Comparison of ENCODE assay signal across 19 cellular contexts in the genomic region with DNA sequence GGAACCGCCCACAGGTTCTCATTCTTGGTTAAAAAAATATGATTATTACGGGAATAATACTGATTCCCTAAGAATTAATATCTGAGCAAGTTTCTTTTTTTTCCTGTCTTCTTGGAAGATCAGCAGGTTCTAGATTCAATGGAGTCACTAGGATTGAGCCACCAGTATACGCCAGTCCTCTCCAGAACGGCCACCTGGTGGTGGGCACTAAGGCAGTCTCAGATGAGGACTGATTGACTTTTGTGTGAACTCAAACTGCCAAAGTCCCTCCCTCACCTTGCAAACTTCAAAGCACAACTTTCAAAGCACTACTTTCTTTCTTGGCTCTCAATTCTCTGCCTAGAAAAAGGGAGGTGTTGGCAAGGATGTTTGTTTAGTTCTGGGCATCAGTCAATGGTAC. TPM values are rescaled to one million over a fixed set of nuclear protein-coding genes. Genes with fewer than 3 reads are reported as not detected.
DNase-seq lines count a peak whose midpoint lies in the region; ATAC-seq, FAIRE-seq and TF ChIP-seq lines count a peak whose summit lies in the region.
"Had no signal": no experiment of that assay in that cellular context is flagged by ENCODE, and none has a peak within 500 bp of the region (broad histone marks: within the 10 kb centered on the region; RNA-seq: fewer than 3 reads in every experiment).

No MANE protein-coding gene starts in this region.

- H3K36me3 ChIP-seq in SK-N-SH (replicated peaks in 1 of 2; ENCODE audit: control insufficient read depth in 1 of 2, insufficient read depth in 2 of 2, low read length in 1 of 2) (no peaks in the 10 kb centered on the region), MM.1S (replicated peaks; ENCODE audit: insufficient read depth, low read length) (no peaks in the 10 kb centered on the region), small intestine (ENCODE audit: control insufficient read depth in 2 of 2, insufficient read depth in 2 of 2, low read length in 2 of 2) (no peaks in the 10 kb centered on the region)
- H3K36me3 ChIP-seq: BLaER1 had no signal

- no peaks in the 10 kb centered on the region for H4K20me1 ChIP-seq in SK-N-SH (ENCODE audit: insufficient read depth)
- no peaks in the 10 kb centered on the region for H4K20me1 ChIP-seq in MM.1S (ENCODE audit: insufficient read depth, low read length)
- H4K20me1 ChIP-seq: BLaER1 had no signal

- TF ChIP-seq EP300 in SK-N-SH (IDR thresholded peaks at IDR 0.05; ENCODE audit: borderline replicate concordance in 1 of 2, low read depth in 1 of 2, low read length in 1 of 2): no peak

- WGBS in SK-N-SH (ENCODE audit: low lambda C conversion rate): 95% methylated on average over 4 of the region's 4 CpGs
- 86 to 94% (median 90%) methylated on average over 4 of the region's 4 CpGs for WGBS in small intestine, 3 donors

- peaks cover 5% of the 10 kb centered on the region for H3K4me1 Mint-ChIP-seq in progenitor cell of endocrine pancreas (ENCODE audit: low read depth)

- no peaks in the 10 kb centered on the region for H3K9me2 ChIP-seq in SK-N-SH
- H3K9me2 ChIP-seq in MM.1S (replicated peaks; ENCODE audit: insufficient read depth, low read length): no peaks in the 10 kb centered on the region

- H3K4me2 ChIP-seq in SK-N-SH (no peak overlapping the region), MM.1S (ENCODE audit: low read depth, low read length) (peak overlapping the region; percentile 21; the same call in 1 of the 2 replicates)
- H3K4me2 ChIP-seq: BLaER1 had no signal

- no peak overlapping the region for H3K27ac ChIP-seq in SK-N-SH (ENCODE audit: low read depth in 2 of 2, low read length in 1 of 2)
- peak overlapping the region; percentile 41; the same call in 1 of the 2 replicates for H3K27ac ChIP-seq in MM.1S (ENCODE audit: low read length)
- no peak overlapping the region for H3K27ac ChIP-seq in coronary artery
- H3K27ac ChIP-seq in small intestine (ENCODE audit: low read depth in 1 of 2, low read length in 1 of 2): no peak overlapping the region
- H3K27ac ChIP-seq: BLaER1 had no signal

- no peak for DNase-seq in SK-N-SH
- DNase-seq in MM.1S: peak; percentile 36
- peak; percentile 21 for DNase-seq in coronary artery (ENCODE audit: low spot score)
- DNase-seq in progenitor cell of endocrine pancreas (ENCODE audit: low spot score, unreplicated experiment): no peak
- no peak for DNase-seq in small intestine
- DNase-seq: 8988T; CD8-positive, alpha-beta T cell; GDM1; NCI-H1092; NCI-H146; NCI-H2081 treated with DMSO at 0.1 percent for 48 hours; NCI-H2227 treated with DMSO at 0.1 percent for 48 hours; NCI-H524; SHP77 had no signal

- no peaks in the 10 kb centered on the region for H3K9me3 Mint-ChIP-seq in progenitor cell of endocrine pancreas (ENCODE audit: low read depth)
- H3K9me3 Mint-ChIP-seq: CD8-positive, alpha-beta T cell had no signal

- ATAC-seq in SK-N-SH treated with all-trans-retinoic acid at 6 μM for 48 hours (no peak), GM18858 (IDR thresholded peaks at IDR 0.05; ENCODE audit: unreplicated experiment) (no peak), GM19328 (IDR thresholded peaks at IDR 0.05; ENCODE audit: unreplicated experiment) (no peak)
- ATAC-seq: CD8-positive, alpha-beta T cell had no signal

- no peaks in the 10 kb centered on the region for H3K36me3 Mint-ChIP-seq in progenitor cell of endocrine pancreas (ENCODE audit: insufficient read depth)
- H3K36me3 Mint-ChIP-seq: CD8-positive, alpha-beta T cell had no signal

- POLR2A ChIA-PET in SK-N-SH (lab: Yijun Ruan, JAX): no interaction called here

- H3K4me1 ChIP-seq in SK-N-SH (ENCODE audit: control insufficient read depth in 1 of 2, insufficient read depth in 2 of 2, low read depth in 1 of 2, low read length in 1 of 2): peaks cover 6 to 20% of the 10 kb centered on the region in 2 experiments
- peaks cover 43% of the 10 kb centered on the region for H3K4me1 ChIP-seq in MM.1S (ENCODE audit: low read length)
- no peaks in the 10 kb centered on the region for H3K4me1 ChIP-seq in small intestine (ENCODE audit: control insufficient read depth in 2 of 2, insufficient read depth in 1 of 2, low read depth in 1 of 2, low read length in 1 of 2)

- H3F3A ChIP-seq in SK-N-SH (replicated peaks; ENCODE audit: insufficient read depth) (no peaks in the 10 kb centered on the region), MM.1S (ENCODE audit: insufficient read depth, low read length) (peaks cover 10% of the 10 kb centered on the region)

- H2AFZ ChIP-seq in SK-N-SH (ENCODE audit: low read depth) (no peak overlapping the region), MM.1S (ENCODE audit: low read length) (0 out of 2 replicates have a peak overlapping the region, but pooled peaks have one; percentile 23)

- TF ChIP-seq RAD21 in SK-N-SH (IDR thresholded peaks at IDR 0.05; ENCODE audit: low read length): no peak

- H3K9me3 ChIP-seq in SK-N-SH (no peaks in the 10 kb centered on the region), MM.1S (replicated peaks; ENCODE audit: insufficient read depth, low read length) (no peaks in the 10 kb centered on the region), small intestine (ENCODE audit: control insufficient read depth, low read depth) (no peaks in the 10 kb centered on the region)
- H3K9me3 ChIP-seq: BLaER1 had no signal

- H3K27me3 ChIP-seq in SK-N-SH (ENCODE audit: insufficient read depth) (no peaks in the 10 kb centered on the region), MM.1S (replicated peaks; ENCODE audit: insufficient read depth, low read length) (no peaks in the 10 kb centered on the region), small intestine (ENCODE audit: control insufficient read depth in 2 of 2, insufficient read depth in 2 of 2, low read length in 2 of 2) (no peaks in the 10 kb centered on the region)
- H3K27me3 ChIP-seq: BLaER1 had no signal

- H3K27me3 Mint-ChIP-seq in progenitor cell of endocrine pancreas: peaks cover 20% of the 10 kb centered on the region

- FAIRE-seq in small intestine (lab: Jason Lieb, UNC): no peak
- FAIRE-seq: GM12892 had no signal

- no peak overlapping the region for H3K9ac ChIP-seq in SK-N-SH
- no peak overlapping the region for H3K9ac ChIP-seq in MM.1S (ENCODE audit: low read length)
- H3K9ac ChIP-seq: BLaER1 had no signal

- no peak overlapping the region for H3K4me3 Mint-ChIP-seq in progenitor cell of endocrine pancreas (ENCODE audit: low read depth)
- H3K4me3 Mint-ChIP-seq: CD8-positive, alpha-beta T cell had no signal

- CTCF ChIA-PET in SK-N-SH (lab: Yijun Ruan, JAX): interaction anchor here (1.2 kb wide), 1 partner anchor 343 kb away, joined by 4 read pairs; no protein-coding TSS in a partner anchor

- no peak overlapping the region for H3K27ac Mint-ChIP-seq in progenitor cell of endocrine pancreas
- H3K27ac Mint-ChIP-seq: CD8-positive, alpha-beta T cell had no signal

- H3K4me3 ChIP-seq in SK-N-SH (ENCODE audit: low read depth in 2 of 2, low read length in 1 of 2) (no peak overlapping the region), MM.1S (ENCODE audit: low read length) (no peak overlapping the region), coronary artery (no peak overlapping the region), small intestine (ENCODE audit: low read depth in 1 of 2, low read length in 2 of 2) (no peak overlapping the region)
- H3K4me3 ChIP-seq: BLaER1 had no signal

- no peaks in the 10 kb centered on the region for H3K79me2 ChIP-seq in SK-N-SH (ENCODE audit: insufficient read depth)
- H3K79me2 ChIP-seq in MM.1S (ENCODE audit: low read length): no peaks in the 10 kb centered on the region

- TF ChIP-seq CTCF in SK-N-SH (IDR thresholded peaks at IDR 0.05) (peak; percentile 23; the same call in 1 of the 2 replicates), MM.1S (IDR thresholded peaks at IDR 0.05; ENCODE audit: low read length) (peak; percentile 12), coronary artery (IDR thresholded peaks at IDR 0.05) (no peak), progenitor cell of endocrine pancreas (IDR thresholded peaks at IDR 0.05; ENCODE audit: unreplicated experiment) (peak; percentile 14)

TF ChIP-seq in SK-N-SH treated with all-trans-retinoic acid at 6 μM for 48 hours, 23 proteins besides CTCF, POLR2A, EP300 and RAD21:
- no peak for TF ChIP-seq RARB (CRISPR knock-in tag; IDR thresholded peaks at IDR 0.05)
- TF ChIP-seq, protein P1, sequence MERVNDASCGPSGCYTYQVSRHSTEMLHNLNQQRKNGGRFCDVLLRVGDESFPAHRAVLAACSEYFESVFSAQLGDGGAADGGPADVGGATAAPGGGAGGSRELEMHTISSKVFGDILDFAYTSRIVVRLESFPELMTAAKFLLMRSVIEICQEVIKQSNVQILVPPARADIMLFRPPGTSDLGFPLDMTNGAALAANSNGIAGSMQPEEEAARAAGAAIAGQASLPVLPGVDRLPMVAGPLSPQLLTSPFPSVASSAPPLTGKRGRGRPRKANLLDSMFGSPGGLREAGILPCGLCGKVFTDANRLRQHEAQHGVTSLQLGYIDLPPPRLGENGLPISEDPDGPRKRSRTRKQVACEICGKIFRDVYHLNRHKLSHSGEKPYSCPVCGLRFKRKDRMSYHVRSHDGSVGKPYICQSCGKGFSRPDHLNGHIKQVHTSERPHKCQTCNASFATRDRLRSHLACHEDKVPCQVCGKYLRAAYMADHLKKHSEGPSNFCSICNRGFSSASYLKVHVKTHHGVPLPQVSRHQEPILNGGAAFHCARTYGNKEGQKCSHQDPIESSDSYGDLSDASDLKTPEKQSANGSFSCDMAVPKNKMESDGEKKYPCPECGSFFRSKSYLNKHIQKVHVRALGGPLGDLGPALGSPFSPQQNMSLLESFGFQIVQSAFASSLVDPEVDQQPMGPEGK (CRISPR knock-in tag; IDR thresholded peaks at IDR 0.05; ENCODE audit: borderline replicate concordance): no peak

RNA-seq across cellular contexts. Expression of gene ALOX5AP, which starts 33.3 kb away (rescaled TPM):
- polyA plus RNA-seq in SK-N-SH (2012; rRNA removed) (1.2 and 1.3 TPM in 2 replicates), small intestine (10 to 100 TPM; 14.3 to 36.1 (median 18.6) TPM)
- 0.90 and 1.6 TPM in 2 replicates for polyA plus RNA-seq in SK-N-SH (2012; cell fraction: cytosol; rRNA removed)
- 0.47 and 0.83 TPM in 2 replicates for polyA plus RNA-seq in SK-N-SH (2012; cell fraction: nucleus; rRNA removed)
- not detected in 2 replicates for total RNA-seq in progenitor cell of endocrine pancreas

Comparison
In these comparisons a context has a peak if more than half of its experiments do, and no peak if none do; other contexts are left out.
1. DNase-seq: peak in MM.1S (single experiment) and coronary artery (single experiment); none in SK-N-SH (single experiment), progenitor cell of endocrine pancreas (single experiment) and small intestine (single experiment).